In the genomic region with DNA sequence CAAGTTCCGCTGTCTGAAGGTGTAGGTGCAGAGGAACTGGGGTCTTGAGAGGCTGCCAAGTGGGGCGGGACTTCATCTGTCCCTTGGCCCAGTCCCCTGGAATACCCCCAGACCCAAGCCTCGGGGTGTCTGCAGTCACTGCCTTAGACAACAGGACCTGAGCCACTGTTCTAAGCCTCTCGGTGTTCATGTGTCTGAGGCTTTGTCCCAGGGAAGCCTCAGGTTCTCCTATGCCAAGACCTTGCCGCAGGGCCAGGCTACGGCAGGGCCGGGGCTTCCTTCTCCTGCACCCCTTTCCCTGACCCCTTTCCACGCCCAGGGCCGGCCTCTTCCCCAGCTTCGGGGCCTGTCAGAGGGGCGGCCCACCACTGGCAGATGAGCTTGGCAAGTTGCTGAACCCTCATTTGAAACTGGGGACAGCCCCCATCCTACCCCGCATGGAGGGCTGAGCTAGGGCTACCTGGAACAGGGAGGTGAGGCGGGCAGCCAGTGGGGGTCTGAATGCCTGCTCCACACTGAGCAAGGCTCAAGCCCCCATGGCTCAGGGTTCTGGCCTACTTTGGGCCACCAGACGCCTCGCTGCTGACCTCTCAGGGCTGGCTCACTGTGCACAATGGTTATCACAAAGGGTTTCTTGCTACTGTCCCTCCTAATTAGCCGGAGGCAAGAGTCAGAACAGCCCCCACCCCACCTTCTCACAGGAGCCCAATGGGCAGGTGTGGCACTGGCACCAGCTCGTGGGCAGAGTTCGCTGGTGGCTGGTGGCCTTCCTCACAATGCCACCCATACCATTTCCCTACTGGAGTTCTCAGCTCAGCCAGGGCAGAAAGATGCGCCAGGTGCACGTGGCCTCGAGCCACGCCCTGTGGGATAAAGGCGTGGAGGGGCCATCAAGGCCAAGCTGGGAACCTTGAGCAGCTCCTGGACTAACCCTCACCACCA, we compare ENCODE assay signal across 17 cellular contexts. TPM values are rescaled to one million over a fixed set of nuclear protein-coding genes. Genes with fewer than 3 reads are reported as not detected.
"Had no signal": no experiment of that assay in that cellular context is flagged by ENCODE, and none has a peak within 500 bp of the region (broad histone marks: within the 10 kb centered on the region; RNA-seq: fewer than 3 reads in every experiment).

No MANE protein-coding gene starts in this region.

- H3K27ac ChIP-seq: right atrium auricular region, testis had no signal

- H3K27me3 ChIP-seq: right atrium auricular region, testis had no signal

- H3K9me3 ChIP-seq: heart right ventricle, right atrium auricular region, testis had no signal

- FAIRE-seq: colon, frontal cortex had no signal

- H3K4me3 Mint-ChIP-seq: activated CD4-positive, alpha-beta memory T cell treated with anti-CD3 and anti-CD28 coated beads for 36 hours; stimulated activated naive CD8-positive, alpha-beta T cell treated with anti-CD3 and anti-CD28 coated beads, Interleukin-15, Interleukin-2, amounts not matched to agents 100 ng/mL and 50 ng/mL, for 24 hours had no signal

- DNase-seq: activated CD4-positive, alpha-beta memory T cell treated with anti-CD3 and anti-CD28 coated beads for 36 hours; activated CD4-positive, CD25-positive, alpha-beta regulatory T cell treated with anti-CD3 and anti-CD28 coated beads, Interleukin-2, amount 50 U/mL, for 72 hours; effector CD4-positive, alpha-beta T cell; naive B cell; stimulated activated CD4-positive, alpha-beta T cell treated with anti-CD3 and anti-CD28 coated beads, Interleukin-1b, Interleukin-23, amount 100 ng/mL, for 48 hours; SW 1271 had no signal

- H3K9me3 Mint-ChIP-seq: activated CD4-positive, alpha-beta memory T cell treated with anti-CD3 and anti-CD28 coated beads for 36 hours; naive B cell; stimulated activated naive CD8-positive, alpha-beta T cell treated with anti-CD3 and anti-CD28 coated beads, Interleukin-15, Interleukin-2, amounts not matched to agents 100 ng/mL and 50 ng/mL, for 24 hours had no signal

- H3K4me3 ChIP-seq: heart right ventricle, lung, right atrium auricular region, testis had no signal

RNA-seq across cellular contexts. Expression of gene LITAFD, which starts 7.1 kb away (rescaled TPM):
- total RNA-seq: activated CD4-positive, alpha-beta memory T cell treated with anti-CD3 and anti-CD28 coated beads for 36 hours; aorta; fibroblast of lung; frontal cortex; heart right ventricle; kidney epithelial cell; lung; right atrium auricular region; ureter had no signal
- polyA plus RNA-seq: aorta, fibroblast of lung, heart right ventricle, lung had no signal
